ENCODE assay signal across 18 cellular contexts in the genomic region with DNA sequence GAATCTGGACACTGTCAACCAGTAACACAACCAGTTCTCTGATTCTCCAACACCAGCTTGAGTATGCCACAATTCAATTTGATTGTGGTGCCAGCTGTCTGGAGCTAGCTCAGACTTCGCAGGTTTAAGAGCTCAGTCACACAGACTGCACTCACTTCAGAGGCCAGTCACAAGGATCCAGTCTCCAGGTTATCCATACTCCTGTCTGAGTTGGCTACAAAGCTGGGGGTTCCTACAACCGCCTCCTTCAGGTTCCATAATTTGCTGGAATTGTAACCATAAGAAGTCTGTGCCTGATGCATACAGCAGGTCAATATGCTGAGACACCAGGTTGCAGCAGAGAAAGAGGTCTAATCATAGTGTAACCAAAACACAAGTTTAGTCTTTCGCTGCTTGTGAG.
A peak's percentile ranks its signal among the peaks of the same experiment; 100 is the strongest.
DNase-seq lines count a peak whose midpoint lies in the region; ATAC-seq, FAIRE-seq and TF ChIP-seq lines count a peak whose summit lies in the region.
"Had no signal": no experiment of that assay in that cellular context is flagged by ENCODE, and none has a peak within 500 bp of the region (broad histone marks: within the 10 kb centered on the region; RNA-seq: fewer than 3 reads in every experiment).

No MANE protein-coding gene starts in this region.

- H3K4me3 ChIP-seq in HepG2 (replicated peaks in 1 of 3; ENCODE audit: insufficient read depth in 1 of 3, low read depth in 2 of 3, low read length in 3 of 3) = no peak overlapping the region
- no peak overlapping the region for H3K4me3 ChIP-seq in right lobe of liver
- H3K4me3 ChIP-seq in H1 (ENCODE audit: extremely low read depth in 1 of 4, insufficient read depth in 2 of 4, low read depth in 3 of 4, low read length in 4 of 4) = no peak overlapping the region
- H3K4me3 ChIP-seq in mesendoderm (ENCODE audit: low read length) = no peak overlapping the region

- H2AK5ac ChIP-seq in H1 (ENCODE audit: low read depth, low read length) (no peak overlapping the region), mesendoderm (ENCODE audit: low read length) (no peak overlapping the region)

- BruUV-seq in HepG2 (replicated peaks; lab: Mats Ljungman, UMichigan) = no TSS peak

- H2BK15ac ChIP-seq in H1 (ENCODE audit: low read length) = 0 out of 2 replicates have a peak overlapping the region, but pooled peaks have one; percentile 84
- peak overlapping the region; percentile 41 for H2BK15ac ChIP-seq in mesendoderm (replicated peaks; ENCODE audit: low read depth)

- H3K4me2 ChIP-seq in HepG2 (ENCODE audit: low read depth, low read length) (no peak overlapping the region), H1 (ENCODE audit: insufficient read depth in 1 of 2, low read depth in 2 of 2, low read length in 2 of 2) (no peak overlapping the region; a peak in 1 of 4 replicates), mesendoderm (ENCODE audit: low read length) (no peak overlapping the region)

- H4K91ac ChIP-seq in H1 (replicated peaks; ENCODE audit: insufficient read length, low read length) = no peak overlapping the region

- H3K27me3 Mint-ChIP-seq in type B pancreatic cell = no peaks in the 10 kb centered on the region
- H3K27me3 Mint-ChIP-seq: B cell; CD4-positive, alpha-beta memory T cell had no signal

- 34% methylated on average over 3 of the region's 3 CpGs for WGBS in HepG2 (ENCODE audit: low lambda C conversion rate)
- 88% methylated on average over 3 of the region's 3 CpGs for WGBS in right lobe of liver (ENCODE audit: insufficient coverage, low coverage, low lambda C conversion rate, missing lambda C conversion rate)
- WGBS in H1 (ENCODE audit: extremely low coverage in 1 of 2, insufficient coverage in 1 of 2, insufficient read length in 1 of 2, insufficient replicate concordance in 2 of 2, low coverage in 1 of 2, low lambda C conversion rate in 2 of 2, missing lambda C conversion rate in 1 of 2), 2 experiments = 87% methylated on average over 3 of the region's 3 CpGs; no CpG with 5 or more reads in 1 of the 2 experiments
- no CpG with 5 or more reads among the region's 3 CpGs for WGBS in mesendoderm (ENCODE audit: extremely low coverage, insufficient coverage, low lambda C conversion rate)

- DNase-seq in HepG2 (ENCODE audit: low spot score) (no peak), right lobe of liver (no peak), H1 (ENCODE audit: low read depth in 1 of 2, low spot score in 2 of 2) (no peak), mesendoderm (no peak), type B pancreatic cell (ENCODE audit: extremely low spot score, unreplicated experiment) (peak; percentile 22), NCI-H2029 treated with DMSO at 0.1 percent for 48 hours (lab: John Stamatoyannopoulos, UW) (no peak)
- no peak for DNase-seq in activated CD4-positive, CD25-positive, alpha-beta regulatory T cell (lab: John Stamatoyannopoulos, UW)
- DNase-seq: C1 segment of cervical spinal cord; CD4-positive, alpha-beta memory T cell; DMS153; DND-41; GDM1; HCEC 1CT had no signal

- H3K56ac ChIP-seq in H1 (replicated peaks; ENCODE audit: insufficient read length, low read depth, low read length) (no peak overlapping the region), mesendoderm (ENCODE audit: low read length) (peak overlapping the region; percentile 6)

- POLR2A ChIA-PET in HepG2 (lab: Yijun Ruan, JAX) (no interaction called here), H1 (lab: Charles Lee; ENCODE audit: partially characterized antibody) (interaction anchor here (1.5 to 2.6 kb wide), 2 partner anchors 12 to 73 kb away, joined by 4 to 7 read pairs; no protein-coding TSS in a partner anchor)

- H3K9me3 Mint-ChIP-seq in type B pancreatic cell = no peaks in the 10 kb centered on the region

- H2BK12ac ChIP-seq in H1 (ENCODE audit: low read depth, low read length) = peak overlapping the region; percentile 84; the same call in 1 of the 2 replicates

- H3K23me2 ChIP-seq in H1 (ENCODE audit: low read depth, low read length) = no peaks in the 10 kb centered on the region

- H3K4me1 ChIP-seq in HepG2 (ENCODE audit: insufficient read depth, low read length) (no peaks in the 10 kb centered on the region), right lobe of liver (no peaks in the 10 kb centered on the region), H1 (replicated peaks in 1 of 4; ENCODE audit: control insufficient read depth in 3 of 4, insufficient read depth in 4 of 4, low read length in 3 of 4) (peaks cover 2 to 15% (median 10%) of the 10 kb centered on the region in 4 experiments), mesendoderm (ENCODE audit: control insufficient read depth, low read depth, low read length) (peaks cover 7% of the 10 kb centered on the region)

- H4K5ac ChIP-seq in H1 (ENCODE audit: insufficient read length, low read depth, low read length) (no peak overlapping the region), mesendoderm (ENCODE audit: low read length) (no peak overlapping the region)

- CTCF ChIA-PET in HepG2 (lab: Yijun Ruan, JAX; ENCODE audit: low intra/inter-chr PET ratio, low total read pairs) (no interaction called here), H1 (lab: Charles Lee; ENCODE audit: partially characterized antibody) (interaction anchor here (0.7 to 5.8 kb wide), 4 partner anchors 11 to 122 kb away, joined by 3 to 53 read pairs (median 8); no protein-coding TSS in a partner anchor)

- in situ Hi-C loops in HepG2 (cut with HindIII; ENCODE audit: extremely low pct_ligation_motif_present, low pct_unique_long_range_greater_than_20kb) = no loop called here

- no peak overlapping the region for H3K9ac ChIP-seq in HepG2 (ENCODE audit: insufficient read depth, low read depth, low read length)
- no peak overlapping the region for H3K9ac ChIP-seq in H1 (replicated peaks in 1 of 4; ENCODE audit: extremely low read depth in 1 of 4, low read depth in 3 of 4, low read length in 3 of 4)
- H3K9ac ChIP-seq in mesendoderm (ENCODE audit: low read length) = no peak overlapping the region

- H3K4me1 Mint-ChIP-seq in type B pancreatic cell (ENCODE audit: unreplicated experiment) = peaks cover 15% of the 10 kb centered on the region
- H3K4me1 Mint-ChIP-seq: B cell had no signal

- TF ChIP-seq CTCF in HepG2 (CRISPR knock-in tag; IDR thresholded peaks at IDR 0.05) = no peak
- TF ChIP-seq CTCF in right lobe of liver (IDR thresholded peaks at IDR 0.05) = no peak
- no peak for TF ChIP-seq CTCF in H1 (IDR thresholded peaks at IDR 0.05; ENCODE audit: control extremely low read depth in 1 of 3, insufficient read depth in 1 of 3, low read depth in 1 of 3, low read length in 3 of 3)
- no peak for TF ChIP-seq CTCF in type B pancreatic cell (conservative IDR thresholded peaks at IDR 0.05)

- H2BK20ac ChIP-seq in H1 (ENCODE audit: low read length) = peak overlapping the region; percentile 94; the same call in 1 of the 2 replicates

- H3K36me3 ChIP-seq in HepG2 (replicated peaks in 1 of 2; ENCODE audit: control insufficient read depth in 1 of 2, insufficient read depth in 2 of 2, low read length in 2 of 2) (no peaks in the 10 kb centered on the region), right lobe of liver (no peaks in the 10 kb centered on the region), H1 (ENCODE audit: control insufficient read depth in 2 of 4, insufficient read depth in 4 of 4, low read length in 3 of 4) (no peaks in the 10 kb centered on the region), mesendoderm (ENCODE audit: control insufficient read depth, insufficient read depth, low read length) (no peaks in the 10 kb centered on the region)

- H4K20me1 ChIP-seq in HepG2 (ENCODE audit: insufficient read depth, low read length) (no peaks in the 10 kb centered on the region), H1 (replicated peaks in 1 of 2; ENCODE audit: control insufficient read depth in 1 of 2, insufficient read depth in 2 of 2, low read length in 2 of 2) (no peaks in the 10 kb centered on the region)

- H3K14ac ChIP-seq in H1 (ENCODE audit: insufficient read length) = no peak overlapping the region

- no peak overlapping the region for H3K4ac ChIP-seq in H1 (replicated peaks; ENCODE audit: insufficient read length, low read depth, low read length)
- peak overlapping the region; percentile 21 for H3K4ac ChIP-seq in mesendoderm (ENCODE audit: low read depth, low read length)

- TF ChIP-seq RAD21 in HepG2 (CRISPR knock-in tag; IDR thresholded peaks at IDR 0.05) = no peak
- TF ChIP-seq RAD21 in H1 (IDR thresholded peaks at IDR 0.05 in 1 of 2, conservative IDR thresholded peaks at IDR 0.05 in 1 of 2; ENCODE audit: low read depth in 2 of 2, low read length in 2 of 2) = no peak

- H3K79me2 ChIP-seq in HepG2 (ENCODE audit: insufficient read depth, low read length) (no peaks in the 10 kb centered on the region), H1 (ENCODE audit: control insufficient read depth in 1 of 2, insufficient read depth in 2 of 2, low read length in 2 of 2) (no peaks in the 10 kb centered on the region), mesendoderm (ENCODE audit: control insufficient read depth, insufficient read depth, low read length) (no peaks in the 10 kb centered on the region)

- no peak overlapping the region for H3K27ac Mint-ChIP-seq in type B pancreatic cell
- H3K27ac Mint-ChIP-seq: B cell; CD4-positive, alpha-beta memory T cell had no signal

- FAIRE-seq in HepG2 (lab: Jason Lieb, UNC) (no peak), H1 (lab: Jason Lieb, UNC) (no peak)
- FAIRE-seq: A204.1, D721Med, GM19239 had no signal

- peaks cover 0 to 14% of the 10 kb centered on the region in 2 experiments; a peak in 2 of 5 replicates for H3K27me3 ChIP-seq in HepG2 (ENCODE audit: control insufficient read depth in 1 of 2, insufficient read depth in 2 of 2, low read length in 2 of 2)
- H3K27me3 ChIP-seq in right lobe of liver = no peaks in the 10 kb centered on the region
- no peaks in the 10 kb centered on the region for H3K27me3 ChIP-seq in H1 (replicated peaks in 1 of 4; ENCODE audit: control insufficient read depth in 3 of 4, extremely low read depth in 1 of 4, insufficient read depth in 3 of 4, low read length in 3 of 4)
- no peaks in the 10 kb centered on the region for H3K27me3 ChIP-seq in mesendoderm (ENCODE audit: insufficient read depth, low read length, poor library complexity)

- no peak overlapping the region for H3K4me3 Mint-ChIP-seq in type B pancreatic cell
- H3K4me3 Mint-ChIP-seq: B cell; CD4-positive, alpha-beta memory T cell had no signal

- no peak for TF ChIP-seq EP300 in HepG2 (IDR thresholded peaks at IDR 0.05; ENCODE audit: low read depth in 2 of 2, low read length in 2 of 2)
- TF ChIP-seq EP300 in HepG2 (CRISPR knock-in tag; IDR thresholded peaks at IDR 0.05; ENCODE audit: borderline replicate concordance) = no peak
- no peak for TF ChIP-seq EP300 in H1 (IDR thresholded peaks at IDR 0.05; ENCODE audit: borderline replicate concordance in 1 of 2, low read depth in 2 of 2, low read length in 2 of 2)

- H2BK5ac ChIP-seq in H1 (ENCODE audit: low read depth, low read length) (peak overlapping the region; percentile 55; the same call in 1 of the 2 replicates), mesendoderm (ENCODE audit: low read length) (peak overlapping the region; percentile 7)

- no peak overlapping the region for H2AFZ ChIP-seq in HepG2 (ENCODE audit: low read length)
- H2AFZ ChIP-seq in H1 (ENCODE audit: low read length) = 0 out of 2 replicates have a peak overlapping the region, but pooled peaks have one; percentile 49

- H4K8ac ChIP-seq in H1 (ENCODE audit: extremely low read depth, insufficient read depth, low read length) (no peak overlapping the region), mesendoderm (ENCODE audit: low read depth, low read length) (no peak overlapping the region)

- ATAC-seq in HepG2 (peak; percentile 47; the same call in 2 of the 3 replicates), right lobe of liver (no peak), HG02852 (IDR thresholded peaks at IDR 0.05; ENCODE audit: unreplicated experiment) (no peak)

- intact Hi-C loops in HepG2 (cut with micrococcal nuclease; ENCODE audit: unreplicated experiment) = no loop called here
- intact Hi-C loops in right lobe of liver (cut with DNase I) = no loop called here

- H3K18ac ChIP-seq in H1 (ENCODE audit: extremely low read depth, low read length) = no peak overlapping the region
- peak overlapping the region; percentile 85 for H3K18ac ChIP-seq in mesendoderm (ENCODE audit: low read length)

- no peaks in the 10 kb centered on the region for H3K36me3 Mint-ChIP-seq in type B pancreatic cell
- H3K36me3 Mint-ChIP-seq: CD4-positive, alpha-beta memory T cell had no signal

- H3K27ac ChIP-seq in HepG2 (ENCODE audit: extremely low read length, insufficient read depth, low read length) (no peak overlapping the region), right lobe of liver (no peak overlapping the region), H1 (ENCODE audit: low read depth, low read length) (no peak overlapping the region), mesendoderm (ENCODE audit: low read depth, low read length) (no peak overlapping the region)

- H2BK120ac ChIP-seq in H1 (replicated peaks; ENCODE audit: low read depth, low read length) (no peak overlapping the region), mesendoderm (ENCODE audit: low read depth, low read length) (peak overlapping the region; percentile 85)

- H3K79me1 ChIP-seq in H1 (ENCODE audit: low read depth, low read length) (no peaks in the 10 kb centered on the region), mesendoderm (ENCODE audit: low read length) (no peaks in the 10 kb centered on the region)

- no peaks in the 10 kb centered on the region for H3K9me3 ChIP-seq in HepG2 (ENCODE audit: low read length)
- no peaks in the 10 kb centered on the region for H3K9me3 ChIP-seq in right lobe of liver
- no peaks in the 10 kb centered on the region for H3K9me3 ChIP-seq in H1 (ENCODE audit: insufficient read depth in 2 of 2, low read depth in 1 of 2, low read length in 1 of 2)

- H3K23ac ChIP-seq in H1 (ENCODE audit: insufficient read length) (no peak overlapping the region), mesendoderm (ENCODE audit: low read length) (no peak overlapping the region)

- TF ChIP-seq POLR2A in HepG2 (IDR thresholded peaks at IDR 0.05; ENCODE audit: insufficient read depth in 1 of 2, low read depth in 2 of 2, low read length in 2 of 2) (no peak), right lobe of liver (IDR thresholded peaks at IDR 0.05) (no peak), H1 (IDR thresholded peaks at IDR 0.05; ENCODE audit: control extremely low read depth in 1 of 2, low read depth in 2 of 2, low read length in 2 of 2) (no peak)
